In the genomic region with DNA sequence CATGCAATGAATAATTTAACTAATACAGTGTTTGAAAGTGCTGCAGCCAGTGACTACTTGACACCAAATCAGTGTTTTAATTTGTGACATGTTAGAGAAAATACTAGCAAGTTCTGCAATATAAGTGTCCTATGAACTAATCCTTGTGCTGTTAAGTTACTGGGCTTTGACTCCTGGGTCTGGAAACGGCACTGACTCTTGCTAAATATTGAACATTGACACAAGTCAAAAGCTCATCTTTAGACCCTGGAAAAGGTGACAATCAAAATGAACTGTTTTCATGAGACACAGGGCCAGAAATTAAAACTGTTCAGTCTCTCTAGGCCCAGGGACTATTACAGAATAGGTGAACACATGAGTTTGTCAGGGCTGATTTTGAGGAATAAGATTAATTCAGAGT, we compare ENCODE assay signal across 8 cellular contexts.
"Had no signal": no experiment of that assay in that cellular context is flagged by ENCODE, and none has a peak within 500 bp of the region (broad histone marks: within the 10 kb centered on the region; RNA-seq: fewer than 3 reads in every experiment).

No MANE protein-coding gene starts in this region.

- H3K36me3 ChIP-seq: HAP-1 had no signal

- H3K4me3 ChIP-seq: GM23248, HAP-1 had no signal

- H3K27ac ChIP-seq: GM23248, KMS-11 had no signal

- DNase-seq: GM23248, GOT3, H7, HFFc6, KBM-7 had no signal

- H3K9ac ChIP-seq: GM23248, KMS-11 had no signal

- H3K4me1 ChIP-seq: HAP-1 had no signal

- ATAC-seq: HCT116 had no signal
